In the genomic region with DNA sequence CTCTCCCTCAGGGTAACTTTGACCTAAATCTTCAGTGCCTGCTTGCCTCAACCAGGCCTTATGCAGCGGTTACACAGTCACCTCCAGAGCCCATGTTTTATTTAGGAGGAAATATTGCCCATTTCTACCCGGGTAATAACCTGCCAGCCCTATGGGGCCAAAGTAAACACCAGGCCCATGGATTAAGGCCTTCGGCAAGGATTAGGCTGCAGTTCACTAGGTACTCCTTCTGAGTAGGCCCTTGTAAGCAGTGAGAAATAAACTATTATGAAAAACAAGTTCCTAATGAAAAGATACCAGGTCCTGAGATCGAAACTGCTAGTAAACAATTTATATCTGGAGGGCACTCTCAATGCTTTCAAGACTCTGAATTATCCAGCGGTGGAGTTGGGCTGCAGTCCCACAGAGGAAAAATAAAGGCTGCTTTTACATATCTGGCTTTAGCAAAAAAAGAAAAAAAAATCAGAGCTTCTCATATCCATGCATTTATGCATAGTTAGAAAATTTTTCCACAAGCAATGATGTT, we compare ENCODE assay signal across 20 cellular contexts. TPM values are rescaled to one million over a fixed set of nuclear protein-coding genes. Genes with fewer than 3 reads are reported as not detected.
DNase-seq lines count a peak whose midpoint lies in the region; ATAC-seq and TF ChIP-seq lines count a peak whose summit lies in the region.
"Had no signal": no experiment of that assay in that cellular context is flagged by ENCODE, and none has a peak within 500 bp of the region (broad histone marks: within the 10 kb centered on the region; RNA-seq: fewer than 3 reads in every experiment).

No MANE protein-coding gene starts in this region.

- TF ChIP-seq CTCF in RWPE1 (conservative IDR thresholded peaks at IDR 0.05; ENCODE audit: low read depth), result no peak
- TF ChIP-seq CTCF in kidney epithelial cell (IDR thresholded peaks at IDR 0.05; ENCODE audit: insufficient read depth, low read length, poor library complexity, severe bottlenecking), result no peak

- DNase-seq in EL (peak; percentile 32), RWPE1 (ENCODE audit: low spot score) (no peak), kidney epithelial cell (ENCODE audit: low read depth) (no peak), NCI-H1436 (lab: John Stamatoyannopoulos, UW) (no peak), GM19240 (ENCODE audit: insufficient read length, low spot score) (no peak)
- DNase-seq: activated CD4-positive, alpha-beta T cell treated with anti-CD3 and anti-CD28 coated beads, Interleukin-2, amount 10 ng/mL, durations not matched to agents 7 days and 5 days; activated naive CD8-positive, alpha-beta T cell treated with anti-CD3 and anti-CD28 coated beads, Interleukin-2, amount 50 U/mL, for 24 hours; activated T-cell treated with anti-CD3 and anti-CD28 coated beads, Interleukin-2, amount 50 U/mL, for 24 hours; Calu3; immature natural killer cell; NCI-H2171 treated with DMSO at 0.1 percent for 48 hours; SHP77; T-helper 9 cell had no signal

- H3K9me3 ChIP-seq in skeletal muscle satellite cell (replicated peaks; ENCODE audit: low read length), result no peaks in the 10 kb centered on the region
- H3K9me3 ChIP-seq: thoracic aorta had no signal

- peak overlapping the region; percentile 97 for H3K9ac ChIP-seq in skeletal muscle satellite cell (ENCODE audit: low read depth, low read length)

- H3K4me1 ChIP-seq in skeletal muscle satellite cell (ENCODE audit: control insufficient read depth, insufficient read depth, low read length), result peaks cover 70% of the 10 kb centered on the region

- POLR2A ChIA-PET in RWPE1 (lab: Yijun Ruan, JAX; ENCODE audit: low non-redundant PET), result no interaction called here

- ATAC-seq in HG02884 (IDR thresholded peaks at IDR 0.05; ENCODE audit: unreplicated experiment), result no peak
- ATAC-seq in GM21737 (IDR thresholded peaks at IDR 0.05; ENCODE audit: unreplicated experiment), result no peak
- ATAC-seq: activated naive CD8-positive, alpha-beta T cell treated with anti-CD3 and anti-CD28 coated beads, Interleukin-2, amount 50 U/mL, for 24 hours had no signal

- H3K4me3 ChIP-seq in kidney epithelial cell (ENCODE audit: low read depth, low read length), result peak overlapping the region; percentile 72
- peak overlapping the region; percentile 88 for H3K4me3 ChIP-seq in skeletal muscle satellite cell (ENCODE audit: low read length)
- H3K4me3 ChIP-seq: thoracic aorta had no signal

- H3K27me3 ChIP-seq in kidney epithelial cell (ENCODE audit: control insufficient read depth, insufficient read depth, low read length) (no peaks in the 10 kb centered on the region), skeletal muscle satellite cell (ENCODE audit: control insufficient read depth, insufficient read depth, low read length) (no peaks in the 10 kb centered on the region)

- H3K27ac ChIP-seq in RWPE1, result peak overlapping the region; percentile 95
- H3K27ac ChIP-seq: thoracic aorta had no signal

- CTCF ChIA-PET in RWPE1 (lab: Yijun Ruan, JAX), result interaction anchor here (1.7 kb wide), 1 partner anchor 12 kb away, joined by 5 read pairs; no protein-coding TSS in a partner anchor

- H3K36me3 ChIP-seq in kidney epithelial cell (ENCODE audit: control insufficient read depth, insufficient read depth, low read length), result peaks cover 1% of the 10 kb centered on the region
- peaks cover 14% of the 10 kb centered on the region for H3K36me3 ChIP-seq in skeletal muscle satellite cell (ENCODE audit: insufficient read depth, low read length)
- H3K36me3 ChIP-seq: thoracic aorta had no signal

- peak overlapping the region; percentile 98 for H3K4me2 ChIP-seq in skeletal muscle satellite cell (ENCODE audit: low read length)

RNA-seq across cellular contexts. Expression of a gene that starts 3.7 kb away (rescaled TPM):
- 29.1 and 30.9 TPM in 2 replicates for total RNA-seq in kidney epithelial cell
- 8.5 and 9.4 TPM in 2 replicates for total RNA-seq in skeletal muscle satellite cell (2012; rRNA removed)
- total RNA-seq: activated CD4-positive, alpha-beta T cell treated with anti-CD3 and anti-CD28 coated beads, Interleukin-2, amount 10 ng/mL, durations not matched to agents 7 days and 5 days; cardiac septum; endodermal cell had no signal

RNA-seq across cellular contexts. Expression of a gene that starts 7.2 kb away (rescaled TPM):
- total RNA-seq in kidney epithelial cell, result 11.4 and 17.3 TPM in 2 replicates
- total RNA-seq in skeletal muscle satellite cell (2012; rRNA removed), result 3.3 and 3.8 TPM in 2 replicates
- total RNA-seq: activated CD4-positive, alpha-beta T cell treated with anti-CD3 and anti-CD28 coated beads, Interleukin-2, amount 10 ng/mL, durations not matched to agents 7 days and 5 days; cardiac septum; endodermal cell; omental fat pad had no signal

RNA-seq across cellular contexts. Expression of a gene that starts 12.5 kb away (rescaled TPM):
- 46.5 and 53.7 TPM in 2 replicates for total RNA-seq in kidney epithelial cell
- total RNA-seq in skeletal muscle satellite cell (2012; rRNA removed), result 14.6 and 20.3 TPM in 2 replicates
- total RNA-seq: activated CD4-positive, alpha-beta T cell treated with anti-CD3 and anti-CD28 coated beads, Interleukin-2, amount 10 ng/mL, durations not matched to agents 7 days and 5 days; cardiac septum; endodermal cell; thoracic aorta had no signal

RNA-seq across cellular contexts. Expression of a gene that starts 21.4 kb away (rescaled TPM):
- total RNA-seq in kidney epithelial cell, result 28.8 and 34.2 TPM in 2 replicates
- 2.0 and 2.8 TPM in 2 replicates for total RNA-seq in skeletal muscle satellite cell (2012; rRNA removed)
- total RNA-seq: activated CD4-positive, alpha-beta T cell treated with anti-CD3 and anti-CD28 coated beads, Interleukin-2, amount 10 ng/mL, durations not matched to agents 7 days and 5 days; Calu3; cardiac septum; endodermal cell had no signal

RNA-seq across cellular contexts. Expression of a gene that starts 22.0 kb away (rescaled TPM):
- not detected in 2 replicates for total RNA-seq in kidney epithelial cell
- total RNA-seq in skeletal muscle satellite cell (2012; rRNA removed), result 0.22 TPM in 1 of 2 replicates, not detected in the other
- total RNA-seq: activated CD4-positive, alpha-beta T cell treated with anti-CD3 and anti-CD28 coated beads, Interleukin-2, amount 10 ng/mL, durations not matched to agents 7 days and 5 days; cardiac septum; endodermal cell; omental fat pad had no signal
